Comparison of ENCODE assay signal across 24 cellular contexts in genomic region chr10:74973993-74974392, GRCh38.
"Had no signal": no experiment of that assay in that cellular context is flagged by ENCODE, and none has a peak within 500 bp of the region (broad histone marks: within the 10 kb centered on the region; RNA-seq: fewer than 3 reads in every experiment).

No MANE protein-coding gene starts in this region.

- H3K36me3 ChIP-seq: ovary, thoracic aorta, uterus had no signal

- H3K27me3 Mint-ChIP-seq: naive B cell; progenitor cell of endocrine pancreas; stimulated activated naive CD8-positive, alpha-beta T cell treated with anti-CD3 and anti-CD28 coated beads, Interleukin-15, Interleukin-2, amounts not matched to agents 100 ng/mL and 50 ng/mL, for 24 hours; type B pancreatic cell had no signal

- DNase-seq: hippocampal formation; kidney glomerular epithelial cell; left cardiac atrium; left ventricle myocardium inferior; mesendoderm; naive B cell; natural killer cell; ovary; sigmoid colon; small intestine; spleen; stimulated activated CD4-positive, alpha-beta T cell treated with anti-CD3 and anti-CD28 coated beads, Interleukin-4, amount 100 ng/mL, for 24 hours; stimulated activated naive CD4-positive, alpha-beta T cell; uterus had no signal

- H3K9me3 Mint-ChIP-seq: mesothelial cell of epicardium; naive B cell; natural killer cell; stimulated activated effector memory CD8-positive, alpha-beta T cell treated with anti-CD3 and anti-CD28 coated beads, Interleukin-12 subunit alpha, Interleukin-12 subunit beta, amount 100 ng/mL, for 72 hours; stimulated activated naive CD8-positive, alpha-beta T cell treated with anti-CD3 and anti-CD28 coated beads, Interleukin-15, Interleukin-2, amounts not matched to agents 100 ng/mL and 50 ng/mL, for 24 hours; type B pancreatic cell had no signal

- H3K4me3 ChIP-seq: left ventricle myocardium inferior, lung, ovary, right atrium auricular region, sigmoid colon, spleen, suprapubic skin, thoracic aorta, tibial nerve, uterus had no signal

- H3K27ac Mint-ChIP-seq: naive B cell; progenitor cell of endocrine pancreas; stimulated activated effector memory CD8-positive, alpha-beta T cell treated with anti-CD3 and anti-CD28 coated beads, Interleukin-12 subunit alpha, Interleukin-12 subunit beta, amount 100 ng/mL, for 72 hours; stimulated activated naive CD8-positive, alpha-beta T cell treated with anti-CD3 and anti-CD28 coated beads, Interleukin-15, Interleukin-2, amounts not matched to agents 100 ng/mL and 50 ng/mL, for 24 hours; type B pancreatic cell had no signal

- ATAC-seq: left cardiac atrium; natural killer cell; stimulated activated effector memory CD8-positive, alpha-beta T cell treated with anti-CD3 and anti-CD28 coated beads, Interleukin-12 subunit alpha, Interleukin-12 subunit beta, amount 100 ng/mL, for 72 hours had no signal

- H3K9me3 ChIP-seq: left ventricle myocardium inferior, ovary, right atrium auricular region, sigmoid colon, spleen, suprapubic skin, thoracic aorta, tibial nerve, uterus had no signal

- H3K4me3 Mint-ChIP-seq: mesothelial cell of epicardium; naive B cell; natural killer cell; stimulated activated effector memory CD8-positive, alpha-beta T cell treated with anti-CD3 and anti-CD28 coated beads, Interleukin-12 subunit alpha, Interleukin-12 subunit beta, amount 100 ng/mL, for 72 hours; stimulated activated naive CD8-positive, alpha-beta T cell treated with anti-CD3 and anti-CD28 coated beads, Interleukin-15, Interleukin-2, amounts not matched to agents 100 ng/mL and 50 ng/mL, for 24 hours; type B pancreatic cell had no signal

- H3K27me3 ChIP-seq: ovary, right atrium auricular region, sigmoid colon, spleen, suprapubic skin, tibial nerve, uterus had no signal

- H3K27ac ChIP-seq: left ventricle myocardium inferior, ovary, right atrium auricular region, sigmoid colon, spleen, suprapubic skin, thoracic aorta, tibial nerve had no signal
